Comparison of ENCODE assay signal across 14 cellular contexts in the genomic region with DNA sequence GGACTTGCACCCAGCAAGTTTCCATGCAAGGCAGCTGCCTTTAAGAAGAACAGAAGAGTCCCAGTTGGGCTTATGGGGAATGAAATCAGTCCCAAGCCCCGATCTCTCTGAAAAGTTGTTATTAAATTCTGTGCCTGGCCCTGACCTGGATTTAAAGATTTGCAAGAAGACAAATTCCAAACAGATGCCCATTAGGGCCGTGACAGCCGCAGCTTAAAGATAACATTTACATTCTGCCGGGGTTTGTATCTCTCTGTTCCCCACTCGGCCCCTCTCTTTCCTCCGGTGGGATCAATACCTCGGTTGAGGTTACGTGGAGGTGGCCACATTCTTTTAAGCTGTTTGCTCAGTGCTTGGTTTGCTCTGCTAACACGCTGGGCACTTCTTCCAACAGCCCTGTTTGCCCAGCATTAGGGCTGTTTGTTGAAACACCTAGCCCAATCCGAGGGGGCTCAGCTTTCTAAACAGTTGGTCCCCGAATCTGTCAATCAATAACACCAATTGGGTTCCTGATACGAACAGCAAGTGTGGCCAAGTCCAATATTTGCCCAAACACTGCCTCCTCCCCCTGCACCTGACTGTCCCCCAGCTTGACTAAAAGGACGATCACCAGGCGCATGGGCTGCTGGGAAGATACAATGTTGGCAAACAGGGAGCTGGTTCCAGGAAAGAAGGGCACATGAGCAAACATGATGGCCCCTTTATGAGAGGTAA.
DNase-seq lines count a peak whose midpoint lies in the region; ATAC-seq, FAIRE-seq and TF ChIP-seq lines count a peak whose summit lies in the region.
"Had no signal": no experiment of that assay in that cellular context is flagged by ENCODE, and none has a peak within 500 bp of the region (broad histone marks: within the 10 kb centered on the region; RNA-seq: fewer than 3 reads in every experiment).

No MANE protein-coding gene starts in this region.

- DNase-seq in HuH-7 (ENCODE audit: low spot score) = peak; percentile 75
- peak; percentile 97 for DNase-seq in NCI-H2081 treated with DMSO at 0.1 percent for 48 hours (lab: John Stamatoyannopoulos, UW)
- peak in 3 of 6 donors; percentile 57 to 70 (median 69) for DNase-seq in pancreas
- no peak for DNase-seq in putamen (ENCODE audit: low spot score)
- DNase-seq: head of caudate nucleus, NCI-H526, T-cell had no signal

- peaks cover 12 to 39% (median 19%) of the 10 kb centered on the region in 3 donors for H3K4me1 ChIP-seq in pancreas

- no peak for FAIRE-seq in pancreas (lab: Jason Lieb, UNC)

- ATAC-seq in pancreas (peak; percentile 61 to 82 (median 74)), HG02678 (IDR thresholded peaks at IDR 0.05; ENCODE audit: unreplicated experiment) (no peak), HG02970 (IDR thresholded peaks at IDR 0.05; ENCODE audit: low FRiP score, unreplicated experiment) (no peak), GM18907 (IDR thresholded peaks at IDR 0.05; ENCODE audit: unreplicated experiment) (no peak)
- ATAC-seq: sciatic nerve, T-cell, WTC11 had no signal

- H3K4me3 ChIP-seq in pancreas = peak overlapping the region in 1 of 4 donors; percentile 13

- intact Hi-C loops in pancreas (cut with DNase I) = no loop called here

- H3K9me3 ChIP-seq in pancreas = no peaks in the 10 kb centered on the region
- H3K9me3 ChIP-seq: neutrophil had no signal

- no peaks in the 10 kb centered on the region for H3K27me3 ChIP-seq in pancreas

- H3K27ac ChIP-seq in VCaP = peak overlapping the region; percentile 99
- peak overlapping the region in 3 of 4 donors; percentile 38 to 63 (median 50) for H3K27ac ChIP-seq in pancreas
- H3K27ac ChIP-seq: neutrophil had no signal

- H3K36me3 ChIP-seq in pancreas = no peaks in the 10 kb centered on the region
- H3K36me3 ChIP-seq: neutrophil had no signal

- 10 to 15% methylated on average over 14 of the region's 14 CpGs for WGBS in pancreas, 2 donors

- TF ChIP-seq CTCF in VCaP (conservative IDR thresholded peaks at IDR 0.05) (no peak), pancreas (IDR thresholded peaks at IDR 0.05) (no peak)

Comparison
In these comparisons a context has a peak if more than half of its experiments do, and no peak if none do; other contexts are left out.
1. ATAC-seq: peak in pancreas (4 of 4); none in HG02678 (single experiment), HG02970 (single experiment) and GM18907 (single experiment).